In genomic region chr19:16520074-16520973, GRCh38 we compare ENCODE assay signal across 3 cellular contexts.
TF ChIP-seq lines count a peak whose summit lies in the region.

No MANE protein-coding gene starts in this region.

TF ChIP-seq in SK-N-SH, 30 proteins besides CTCF, POLR2A, EP300 and RAD21:
- TF ChIP-seq SIN3A (IDR thresholded peaks at IDR 0.05; ENCODE audit: borderline replicate concordance, low read depth, low read length) (no peak), MXI1 (IDR thresholded peaks at IDR 0.05; ENCODE audit: low read depth, low read length) (no peak), RCOR1 (IDR thresholded peaks at IDR 0.05; ENCODE audit: low read length) (no peak), FOXJ3 (CRISPR knock-in tag; IDR thresholded peaks at IDR 0.05) (no peak), USF2 (IDR thresholded peaks at IDR 0.05; ENCODE audit: borderline replicate concordance, low read depth, low read length) (no peak), POLR2AphosphoS5 (IDR thresholded peaks at IDR 0.05; ENCODE audit: low read depth, low read length) (0 out of 2 replicates have a peak, but pooled peaks have one; percentile 15), JUND (IDR thresholded peaks at IDR 0.05) (no peak), REST (IDR thresholded peaks at IDR 0.05; ENCODE audit: low read depth, low read length) (no peak)

TF ChIP-seq in SK-N-SH treated with all-trans-retinoic acid at 6 μM for 48 hours, 23 proteins besides CTCF, POLR2A, EP300 and RAD21:
- TF ChIP-seq TOX (CRISPR knock-in tag; IDR thresholded peaks at IDR 0.05; ENCODE audit: borderline replicate concordance) (no peak), ZNF70 (CRISPR knock-in tag; IDR thresholded peaks at IDR 0.05) (no peak), PATZ1 (CRISPR knock-in tag; IDR thresholded peaks at IDR 0.05; ENCODE audit: borderline replicate concordance) (no peak), ZNF8 (CRISPR knock-in tag; IDR thresholded peaks at IDR 0.05) (no peak)

TF ChIP-seq in GM12878, 131 proteins besides CTCF, POLR2A, EP300 and RAD21:
- TF ChIP-seq TCF12 (IDR thresholded peaks at IDR 0.05; ENCODE audit: low read depth, low read length) (no peak), CEBPB (IDR thresholded peaks at IDR 0.05; ENCODE audit: borderline replicate concordance in 1 of 2, low read depth in 2 of 2, low read length in 2 of 2) (no peak), PKNOX1 (IDR thresholded peaks at IDR 0.05) (no peak), KAT2A (conservative IDR thresholded peaks at IDR 0.05; ENCODE audit: control insufficient read depth, low read depth, low read length) (no peak), CREM (IDR thresholded peaks at IDR 0.05; ENCODE audit: low read depth) (no peak), EED (IDR thresholded peaks at IDR 0.05; ENCODE audit: low read depth) (no peak), FOXM1 (IDR thresholded peaks at IDR 0.05; ENCODE audit: low read depth, low read length) (no peak), WRNIP1 (IDR thresholded peaks at IDR 0.05; ENCODE audit: borderline replicate concordance, low read depth, low read length) (no peak), ZNF24 (IDR thresholded peaks at IDR 0.05) (no peak), ZNF384 (IDR thresholded peaks at IDR 0.05; ENCODE audit: borderline replicate concordance, low read depth, low read length) (no peak), KLF5 (IDR thresholded peaks at IDR 0.05; ENCODE audit: partially characterized antibody) (no peak), MTA2 (IDR thresholded peaks at IDR 0.05; ENCODE audit: low read depth) (no peak), CHD2 (IDR thresholded peaks at IDR 0.05; ENCODE audit: borderline replicate concordance, low read depth, low read length) (no peak), CBX3 (IDR thresholded peaks at IDR 0.05; ENCODE audit: borderline replicate concordance, low read depth) (no peak), HSF1 (IDR thresholded peaks at IDR 0.05; ENCODE audit: low read depth, low read length) (no peak), CBX5 (IDR thresholded peaks at IDR 0.05; ENCODE audit: low read depth) (no peak), JUNB (IDR thresholded peaks at IDR 0.05) (no peak), NRF1 (conservative IDR thresholded peaks at IDR 0.05; ENCODE audit: low read depth, low read length) (no peak), CHD1 (IDR thresholded peaks at IDR 0.05; ENCODE audit: low read depth, low read length) (no peak), NFXL1 (IDR thresholded peaks at IDR 0.05; ENCODE audit: borderline replicate concordance) (no peak)
